34 cellular contexts compared by ENCODE assay signal in the genomic region with DNA sequence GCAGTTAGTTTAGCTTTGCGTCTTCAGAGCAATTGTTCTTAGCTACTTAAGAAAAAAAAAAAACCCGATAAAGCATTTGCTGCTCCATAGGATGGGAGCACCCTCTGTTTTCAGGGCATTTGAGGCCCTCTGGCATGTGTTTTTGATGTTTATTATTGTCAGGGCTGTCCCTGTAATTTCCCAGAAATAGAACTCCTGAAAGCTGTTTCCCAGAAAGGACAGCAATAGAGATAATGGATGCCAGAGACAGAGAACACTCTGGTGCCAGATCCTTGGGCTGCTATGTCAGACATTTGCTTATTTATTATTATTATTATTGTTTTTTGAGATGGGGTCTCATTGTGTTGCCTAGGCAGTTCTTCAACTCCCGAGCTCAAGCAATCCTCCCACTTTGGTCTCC.
"Had no signal": no experiment of that assay in that cellular context is flagged by ENCODE, and none has a peak within 500 bp of the region (broad histone marks: within the 10 kb centered on the region; RNA-seq: fewer than 3 reads in every experiment).

No MANE protein-coding gene starts in this region.

- H3K36me3 ChIP-seq: MG63 had no signal

- H3K4me3 ChIP-seq: MG63 had no signal

- DNase-seq: Karpas-422, Kasumi-1, KG1, MG63, MM.1S, MV-4-11, NCI-H1048, NCI-H1092, NCI-H1092 treated with DMSO at 0.1 percent for 48 hours, NCI-H1105, NCI-H1105 treated with DMSO at 0.1 percent for 48 hours, NCI-H1417, NCI-H1417 treated with DMSO at 0.1 percent for 48 hours, NCI-H1436, NCI-H1436 treated with DMSO at 0.1 percent for 48 hours, NCI-H146, NCI-H1694, NCI-H187, NCI-H187 treated with DMSO at 0.1 percent for 48 hours, NCI-H1930, NCI-H2029, NCI-H2029 treated with DMSO at 0.1 percent for 48 hours, NCI-H2081, NCI-H2081 treated with DMSO at 0.1 percent for 48 hours, NCI-H2107, NCI-H2171, NCI-H2171 treated with DMSO at 0.1 percent for 48 hours, NCI-H2227 treated with DMSO at 0.1 percent for 48 hours, NCI-H226, NCI-H345, NCI-H446, NCI-H446 treated with DMSO at 0.1 percent for 48 hours, NCI-H510A had no signal

- H3K9me3 ChIP-seq: MG63 had no signal

- H3K27me3 ChIP-seq: MG63 had no signal

- H3K27ac ChIP-seq: KMS-11 had no signal
